In genomic region chr20:19737025-19737424, GRCh38 we compare ENCODE assay signal across 11 cellular contexts. TPM values are rescaled to one million over a fixed set of nuclear protein-coding genes. Genes with fewer than 3 reads are reported as not detected.
DNase-seq lines count a peak whose midpoint lies in the region; ATAC-seq and TF ChIP-seq lines count a peak whose summit lies in the region.
"Had no signal": no experiment of that assay in that cellular context is flagged by ENCODE, and none has a peak within 500 bp of the region (broad histone marks: within the 10 kb centered on the region; RNA-seq: fewer than 3 reads in every experiment).

No MANE protein-coding gene starts in this region.

- no peaks in the 10 kb centered on the region for H3K9me3 ChIP-seq in lower lobe of right lung
- no peaks in the 10 kb centered on the region for H3K9me3 ChIP-seq in spleen

- H3K9me3 Mint-ChIP-seq in activated B cell treated with CpG ODN at 0.5 μM for 24 hours (no peaks in the 10 kb centered on the region), Calu3 (ENCODE audit: low read depth, unreplicated experiment) (no peaks in the 10 kb centered on the region)
- H3K9me3 Mint-ChIP-seq: IgD-negative memory B cell had no signal

- BruUV-seq in Calu3 (replicated peaks; lab: Mats Ljungman, UMichigan) = no TSS peak

- H3K36me3 ChIP-seq in lower lobe of right lung (no peaks in the 10 kb centered on the region), spleen (no peaks in the 10 kb centered on the region)

- H3K4me3 Mint-ChIP-seq in activated B cell treated with CpG ODN at 0.5 μM for 24 hours = no peak overlapping the region
- H3K4me3 Mint-ChIP-seq in Calu3 (ENCODE audit: low read depth, unreplicated experiment) = no peak overlapping the region
- H3K4me3 Mint-ChIP-seq: activated naive CD8-positive, alpha-beta T cell; IgD-negative memory B cell had no signal

- H3K36me3 Mint-ChIP-seq in activated B cell treated with CpG ODN at 0.5 μM for 24 hours (ENCODE audit: low read depth) = no peaks in the 10 kb centered on the region
- H3K36me3 Mint-ChIP-seq in Calu3 (ENCODE audit: insufficient read depth, unreplicated experiment) = no peaks in the 10 kb centered on the region
- H3K36me3 Mint-ChIP-seq: activated naive CD8-positive, alpha-beta T cell had no signal

- CTCF ChIA-PET in activated B cell treated with CpG ODN at 0.5 μM for 24 hours (lab: Charles Lee) = no interaction called here
- CTCF ChIA-PET in Calu3 (lab: Charles Lee) = no interaction called here

- TF ChIP-seq CTCF in activated B cell treated with CpG ODN at 0.5 μM for 24 hours (IDR thresholded peaks at IDR 0.05) (no peak), lower lobe of right lung (IDR thresholded peaks at IDR 0.05) (no peak), spleen (IDR thresholded peaks at IDR 0.05 in 8 of 11, conservative IDR thresholded peaks at IDR 0.05 in 3 of 11) (no peak), Calu3 (IDR thresholded peaks at IDR 0.05; ENCODE audit: unreplicated experiment) (no peak)

- H3K27me3 ChIP-seq in lower lobe of right lung (ENCODE audit: low read depth) (no peaks in the 10 kb centered on the region), spleen (replicated peaks in 1 of 7) (peaks cover 0 to 3% (median 0%) of the 10 kb centered on the region in 7 donors)

- H3K27ac Mint-ChIP-seq in activated B cell treated with CpG ODN at 0.5 μM for 24 hours = no peak overlapping the region
- H3K27ac Mint-ChIP-seq in Calu3 (ENCODE audit: unreplicated experiment) = no peak overlapping the region
- H3K27ac Mint-ChIP-seq: activated naive CD8-positive, alpha-beta T cell; IgD-negative memory B cell had no signal

- intact Hi-C loops in activated B cell treated with CpG ODN at 0.5 μM for 24 hours (cut with micrococcal nuclease) (no loop called here), lower lobe of right lung (cut with DNase I) (no loop called here), spleen (cut with DNase I; ENCODE audit: low total_unique reads) (no loop called here), Calu3 (cut with micrococcal nuclease; ENCODE audit: unreplicated experiment) (no loop called here)

- H3K27me3 Mint-ChIP-seq in activated B cell treated with CpG ODN at 0.5 μM for 24 hours = peaks cover 11% of the 10 kb centered on the region
- no peaks in the 10 kb centered on the region for H3K27me3 Mint-ChIP-seq in Calu3 (ENCODE audit: unreplicated experiment)

- peak; percentile 71 for ATAC-seq in GM21619 (IDR thresholded peaks at IDR 0.05; ENCODE audit: unreplicated experiment)
- peak; percentile 45 for ATAC-seq in activated B cell treated with CpG ODN at 0.5 μM for 24 hours (ENCODE audit: low read depth)
- ATAC-seq in lower lobe of right lung = peak; percentile 80 to 92
- no peak for ATAC-seq in HG03432 (IDR thresholded peaks at IDR 0.05; ENCODE audit: unreplicated experiment)

- POLR2A ChIA-PET in activated B cell treated with CpG ODN at 0.5 μM for 24 hours (lab: Charles Lee) = no interaction called here

- H3K4me1 ChIP-seq in lower lobe of right lung (peaks cover 11% of the 10 kb centered on the region), spleen (peaks cover 0 to 21% (median 8%) of the 10 kb centered on the region in 6 donors)

- no peak for TF ChIP-seq POLR2A in spleen (IDR thresholded peaks at IDR 0.05)

- peak; percentile 28 for DNase-seq in A172 (ENCODE audit: low spot score)
- no peak for DNase-seq in activated B cell treated with CpG ODN at 0.5 μM for 24 hours
- DNase-seq in lower lobe of right lung = no peak
- DNase-seq in spleen = no peak
- DNase-seq in Calu3 = no peak
- DNase-seq in central memory CD4-positive, alpha-beta T cell = no peak
- DNase-seq: stimulated activated CD4-positive, alpha-beta T cell treated with anti-CD3 and anti-CD28 coated beads, Interleukin-2, amount 100 ng/mL, for 48 hours had no signal

- WGBS in spleen, 5 donors = 38 to 74% (median 48%) methylated on average over 4 of the region's 4 CpGs

- no peak overlapping the region for H3K4me3 ChIP-seq in lower lobe of right lung
- H3K4me3 ChIP-seq in spleen = no peak overlapping the region

- H3K4me1 Mint-ChIP-seq in activated B cell treated with CpG ODN at 0.5 μM for 24 hours (peaks cover 12% of the 10 kb centered on the region), Calu3 (ENCODE audit: low read depth, unreplicated experiment) (peaks cover 11% of the 10 kb centered on the region)

- H3K27ac ChIP-seq in lower lobe of right lung (no peak overlapping the region), spleen (no peak overlapping the region)

RNA-seq across cellular contexts. Expression of gene RIN2, which starts 21.0 kb away (rescaled TPM):
- total RNA-seq in A172 (2014; rRNA removed; shearing (Covaris generic)) = 22.4 and 29.3 TPM in 2 replicates
- total RNA-seq in activated B cell treated with CpG ODN at 0.5 μM for 24 hours (0.46 and 0.75 TPM in 2 replicates), lower lobe of right lung (101 TPM), spleen (100 to 1,000 TPM in 2 of 7 donors, 10 to 100 TPM in 5; 56.7 to 135 (median 93.7) TPM), Calu3 (2022) (9.8 and 9.9 TPM in 2 replicates)
- polyA plus RNA-seq in spleen = 10 to 100 TPM in 1 of 3 donors, 1 to 10 TPM in 2; 4.8 to 14.5 (median 6.2) TPM
- polyA plus RNA-seq: IgD-negative memory B cell had no signal
